Comparison of ENCODE assay signal across 8 cellular contexts in genomic region chr20:1184638-1185315, GRCh38. TPM values are rescaled to one million over a fixed set of nuclear protein-coding genes. Genes with fewer than 3 reads are reported as not detected.
DNase-seq lines count a peak whose midpoint lies in the region; ATAC-seq and TF ChIP-seq lines count a peak whose summit lies in the region.

TSS of gene TMEM74B (minus strand) at chr20:1184981. CDS start at chr20:1183801, 1,180 bp downstream.

- peaks cover 38 to 52% (median 44%) of the 10 kb centered on the region in 11 experiments for H3K27me3 ChIP-seq in BLaER1 treated with 17β-estradiol and CSF1 and Interleukin-3, amounts not matched to agents 10 nM and 100 nM
- 0 out of 2 replicates have a peak, but pooled peaks cover 2% of the 10 kb centered on the region for H3K27me3 ChIP-seq in KMS-11 (ENCODE audit: insufficient read depth, low read depth)
- H3K27me3 ChIP-seq in duodenal mucosa (ENCODE audit: control insufficient read depth in 1 of 2, insufficient read depth in 2 of 2, low read length in 2 of 2) = peaks cover 0 to 5% of the 10 kb centered on the region in 2 donors
- peaks cover 0 to 3% of the 10 kb centered on the region in 2 donors for H3K27me3 ChIP-seq in naive thymus-derived CD4-positive, alpha-beta T cell (ENCODE audit: control insufficient read depth in 2 of 2, insufficient read depth in 2 of 2, low read length in 2 of 2)

- peak within 1 kb of the TSS; percentile 19; the same call in 1 of the 2 replicates for H2AFZ ChIP-seq in KMS-11 (ENCODE audit: low read depth)

- peaks cover 0 to 42% (median 0%) of the 10 kb centered on the region in 11 experiments; a peak in 10 of 22 replicates for H4K20me1 ChIP-seq in BLaER1 treated with 17β-estradiol and CSF1 and Interleukin-3, amounts not matched to agents 10 nM and 100 nM
- H4K20me1 ChIP-seq in KMS-11 (ENCODE audit: insufficient read depth) = no peaks in the 10 kb centered on the region

- H3K79me2 ChIP-seq in KMS-11 (ENCODE audit: insufficient read depth, low read depth) = no peaks in the 10 kb centered on the region

- no peak within 1 kb of the TSS for H3K27ac ChIP-seq in BLaER1 treated with 17β-estradiol and CSF1 and Interleukin-3, amounts not matched to agents 10 nM and 100 nM
- no peak within 1 kb of the TSS for H3K27ac ChIP-seq in KMS-11
- H3K27ac ChIP-seq in duodenal mucosa (ENCODE audit: low read depth, low read length) = no peak within 1 kb of the TSS
- H3K27ac ChIP-seq in naive thymus-derived CD4-positive, alpha-beta T cell (ENCODE audit: low read depth, low read length) = no peak within 1 kb of the TSS

- H3K36me3 ChIP-seq in BLaER1 treated with 17β-estradiol and CSF1 and Interleukin-3, amounts not matched to agents 10 nM and 100 nM = no peaks in the 10 kb centered on the region; a peak in 1 of 22 replicates
- H3K36me3 ChIP-seq in KMS-11 (ENCODE audit: insufficient read depth) (no peaks in the 10 kb centered on the region), duodenal mucosa (ENCODE audit: control insufficient read depth in 1 of 2, insufficient read depth in 2 of 2, low read length in 2 of 2) (no peaks in the 10 kb centered on the region)
- H3K36me3 ChIP-seq in naive thymus-derived CD4-positive, alpha-beta T cell (ENCODE audit: control insufficient read depth in 2 of 3, insufficient read depth in 3 of 3, low read length in 3 of 3) = no peaks in the 10 kb centered on the region

- peak within 1 kb of the TSS; percentile 35 to 72 (median 44); a peak in 18 of 22 replicates for H3K4me2 ChIP-seq in BLaER1 treated with 17β-estradiol and CSF1 and Interleukin-3, amounts not matched to agents 10 nM and 100 nM
- peak within 1 kb of the TSS; percentile 33 for H3K4me2 ChIP-seq in KMS-11

- H3K4me3 Mint-ChIP-seq in naive thymus-derived CD4-positive, alpha-beta T cell = peak within 1 kb of the TSS in 9 of 10 donors; percentile 69 to 83 (median 79)

- H3K36me3 Mint-ChIP-seq in naive thymus-derived CD4-positive, alpha-beta T cell = peaks cover 0 to 5% (median 0%) of the 10 kb centered on the region in 5 donors

- H3K27ac Mint-ChIP-seq in naive thymus-derived CD4-positive, alpha-beta T cell = peak within 1 kb of the TSS in 1 of 9 donors; percentile 44

- no peaks in the 10 kb centered on the region for H3K9me3 ChIP-seq in BLaER1 treated with 17β-estradiol and CSF1 and Interleukin-3, amounts not matched to agents 10 nM and 100 nM (replicated peaks in 1 of 11)
- no peaks in the 10 kb centered on the region for H3K9me3 ChIP-seq in duodenal mucosa (ENCODE audit: control insufficient read depth in 1 of 2, low read length in 2 of 2)
- no peaks in the 10 kb centered on the region for H3K9me3 ChIP-seq in naive thymus-derived CD4-positive, alpha-beta T cell (ENCODE audit: control insufficient read depth in 2 of 3, low read length in 3 of 3)

- peaks cover 0 to 17% (median 2%) of the 10 kb centered on the region in 10 experiments; a peak in 9 of 20 replicates for H3K4me1 ChIP-seq in BLaER1 treated with 17β-estradiol and CSF1 and Interleukin-3, amounts not matched to agents 10 nM and 100 nM
- H3K4me1 ChIP-seq in KMS-11 (ENCODE audit: low read depth, poor library complexity, severe bottlenecking) = peaks cover 4% of the 10 kb centered on the region
- H3K4me1 ChIP-seq in duodenal mucosa (ENCODE audit: control insufficient read depth in 1 of 2, insufficient read depth in 2 of 2, low read length in 2 of 2) = peaks cover 20 to 31% of the 10 kb centered on the region in 2 donors
- no peaks in the 10 kb centered on the region for H3K4me1 ChIP-seq in naive thymus-derived CD4-positive, alpha-beta T cell (ENCODE audit: control insufficient read depth in 2 of 2, insufficient read depth in 2 of 2, low read length in 2 of 2)

- CTCF ChIA-PET in naive thymus-derived CD4-positive, alpha-beta T cell (lab: Charles Lee) = interaction anchor here (1.0 kb wide), 1 partner anchor 37 kb away, joined by 6 read pairs; no protein-coding TSS in a partner anchor

- peak in 1 of 9 donors; percentile 25 for DNase-seq in naive thymus-derived CD4-positive, alpha-beta T cell
- no peak for DNase-seq in stimulated activated CD4-positive, alpha-beta T cell treated with anti-CD3 and anti-CD28 coated beads, Interleukin-4, amount 100 ng/mL, for 4 hours

- no peaks in the 10 kb centered on the region for H3K9me3 Mint-ChIP-seq in naive thymus-derived CD4-positive, alpha-beta T cell

- TF ChIP-seq CTCF in KMS-11 (conservative IDR thresholded peaks at IDR 0.05; ENCODE audit: low read depth, low read length) = no peak

- peak within 1 kb of the TSS in 9 of 10 experiments; percentile 24 to 63 (median 45); a peak in 10 of 20 replicates for H3K4me3 ChIP-seq in BLaER1 treated with 17β-estradiol and CSF1 and Interleukin-3, amounts not matched to agents 10 nM and 100 nM
- H3K4me3 ChIP-seq in KMS-11 (IDR thresholded peaks at IDR 0.05; ENCODE audit: insufficient read depth, low read depth, low read length) (no peak within 1 kb of the TSS), duodenal mucosa (ENCODE audit: low read depth in 1 of 2, low read length in 2 of 2) (peak within 1 kb of the TSS; percentile 57 to 63)
- no peak within 1 kb of the TSS for H3K4me3 ChIP-seq in naive thymus-derived CD4-positive, alpha-beta T cell (ENCODE audit: low read length)

- no peak within 1 kb of the TSS for H3K9ac ChIP-seq in BLaER1 treated with 17β-estradiol and CSF1 and Interleukin-3, amounts not matched to agents 10 nM and 100 nM
- H3K9ac ChIP-seq in KMS-11 (no peak within 1 kb of the TSS), duodenal mucosa (ENCODE audit: low read depth in 1 of 2, low read length in 2 of 2) (peak within 1 kb of the TSS; percentile 30 to 44)

- no peak for ATAC-seq in naive thymus-derived CD4-positive, alpha-beta T cell
- ATAC-seq in GM18520 (IDR thresholded peaks at IDR 0.05; ENCODE audit: unreplicated experiment) (no peak), HG03571 (IDR thresholded peaks at IDR 0.05; ENCODE audit: unreplicated experiment) (no peak), GM19397 (IDR thresholded peaks at IDR 0.05; ENCODE audit: unreplicated experiment) (no peak)

- POLR2A ChIA-PET in naive thymus-derived CD4-positive, alpha-beta T cell (lab: Charles Lee) = no interaction called here

- H3K27me3 Mint-ChIP-seq in naive thymus-derived CD4-positive, alpha-beta T cell = peaks cover 14 to 40% (median 29%) of the 10 kb centered on the region in 5 donors

- H3K4me1 Mint-ChIP-seq in naive thymus-derived CD4-positive, alpha-beta T cell = peaks cover 7 to 13% (median 11%) of the 10 kb centered on the region in 7 donors

- intact Hi-C loops in naive thymus-derived CD4-positive, alpha-beta T cell (cut with micrococcal nuclease) = loop anchor here in 1 of 2 donors (2.0 to 5.0 kb wide), 3 partner anchors 28 to 212 kb away; no protein-coding TSS in a partner anchor

RNA-seq across cellular contexts. Expression of gene TMEM74B, which starts in this region (rescaled TPM):
- under 1 TPM in 3 of 5 experiments, not detected in 2; 0.22 to 0.60 (median 0.40) TPM for total RNA-seq in naive thymus-derived CD4-positive, alpha-beta T cell
- under 1 TPM in 1 of 2 donors, not detected in 1; 0.18 TPM for polyA plus RNA-seq in naive thymus-derived CD4-positive, alpha-beta T cell

Comparison
In these comparisons a context has a peak if more than half of its experiments do, and no peak if none do; other contexts are left out.
1. H3K4me3 ChIP-seq: peak in BLaER1 treated with 17β-estradiol and CSF1 and Interleukin-3, amounts not matched to agents 10 nM and 100 nM (9 of 10) and duodenal mucosa (2 of 2); none in KMS-11 (single experiment) and naive thymus-derived CD4-positive, alpha-beta T cell (single experiment).
2. H3K9ac ChIP-seq: peak in duodenal mucosa (2 of 2); none in BLaER1 treated with 17β-estradiol and CSF1 and Interleukin-3, amounts not matched to agents 10 nM and 100 nM (0 of 11) and KMS-11 (single experiment).